ENCODE assay signal across 14 cellular contexts in genomic region chr4:92014060-92014459, GRCh38.
"Had no signal": no experiment of that assay in that cellular context is flagged by ENCODE, and none has a peak within 500 bp of the region (broad histone marks: within the 10 kb centered on the region; RNA-seq: fewer than 3 reads in every experiment).

No MANE protein-coding gene starts in this region.

- DNase-seq: activated CD4-positive, CD25-positive, alpha-beta regulatory T cell treated with anti-CD3 and anti-CD28 coated beads, Interleukin-2, amount 50 U/mL, for 72 hours; activated naive CD8-positive, alpha-beta T cell treated with anti-CD3 and anti-CD28 coated beads, Interleukin-2, amount 10 ng/mL, durations not matched to agents 7 days and 5 days; anterior cingulate cortex; dermis blood vessel endothelial cell; effector memory CD8-positive, alpha-beta T cell; heart right ventricle; midbrain; retina; stimulated activated CD4-positive, alpha-beta T cell treated with anti-CD3 and anti-CD28 coated beads, Interleukin-15, amount 100 ng/mL, for 24 hours; stimulated activated CD4-positive, alpha-beta T cell treated with anti-CD3 and anti-CD28 coated beads, Interleukin-4, amount 100 ng/mL, for 1 hour; stimulated activated naive B cell treated with anti-CD40 and anti-IgM and Interleukin-4, amounts not matched to agents 10 μg/mL and 1 μg/mL and 100 μg/mL, for 72 hours; thyroid gland had no signal

- H3K4me3 ChIP-seq: gastroesophageal sphincter, heart right ventricle, thyroid gland had no signal

- H2AFZ ChIP-seq: parathyroid adenoma had no signal

- H3K9me3 ChIP-seq: gastroesophageal sphincter, thyroid gland had no signal

- H3K27me3 ChIP-seq: gastroesophageal sphincter, heart right ventricle, thyroid gland had no signal

- H3K27ac ChIP-seq: gastroesophageal sphincter, heart right ventricle, parathyroid adenoma, thyroid gland had no signal

- H3K36me3 ChIP-seq: gastroesophageal sphincter, heart right ventricle, thyroid gland had no signal

- H3K79me2 ChIP-seq: parathyroid adenoma had no signal

- H3K4me1 ChIP-seq: gastroesophageal sphincter, heart right ventricle, parathyroid adenoma, thyroid gland had no signal
